ENCODE assay signal across 22 cellular contexts in the genomic region with DNA sequence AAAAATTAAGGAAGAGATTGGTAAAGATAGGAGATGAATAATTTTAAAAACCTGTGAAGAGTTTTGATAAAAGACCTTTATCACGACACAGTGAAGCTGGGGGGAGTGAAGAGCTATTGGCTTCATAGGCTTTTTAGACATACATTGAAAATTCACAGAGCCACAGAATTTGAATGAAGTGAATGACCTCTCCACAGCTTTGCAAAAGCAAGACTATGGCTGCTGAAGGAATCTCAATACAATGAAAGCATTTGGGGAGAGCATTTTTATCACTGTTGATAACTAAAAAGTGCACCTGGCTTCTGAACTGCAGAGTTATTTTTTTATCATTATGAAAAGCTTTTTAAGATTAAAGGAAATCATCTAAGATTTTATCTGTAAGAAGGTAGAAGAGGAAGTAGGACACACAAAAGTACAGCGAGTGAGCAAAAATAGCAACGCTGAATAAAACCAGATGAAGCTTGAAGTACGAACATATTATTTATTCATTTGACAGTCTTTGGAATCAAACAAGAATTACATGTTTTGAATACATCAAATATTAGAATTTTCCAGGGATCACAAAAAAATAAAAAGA.
A peak's percentile ranks its signal among the peaks of the same experiment; 100 is the strongest.
DNase-seq lines count a peak whose midpoint lies in the region; ATAC-seq and TF ChIP-seq lines count a peak whose summit lies in the region.
"Had no signal": no experiment of that assay in that cellular context is flagged by ENCODE, and none has a peak within 500 bp of the region (broad histone marks: within the 10 kb centered on the region; RNA-seq: fewer than 3 reads in every experiment).

No MANE protein-coding gene starts in this region.

- no TSS peak for BruUV-seq in Panc1 (replicated peaks; lab: Mats Ljungman, UMichigan)

- H3K79me1 ChIP-seq in neuronal stem cell (ENCODE audit: low read depth, low read length), result no peaks in the 10 kb centered on the region

- no peak overlapping the region for H2BK12ac ChIP-seq in neuronal stem cell (ENCODE audit: low read length)

- H3K36me3 ChIP-seq in Panc1 (ENCODE audit: control insufficient read depth, insufficient read depth, low read length), result no peaks in the 10 kb centered on the region
- no peaks in the 10 kb centered on the region for H3K36me3 ChIP-seq in neuronal stem cell (replicated peaks in 1 of 2; ENCODE audit: control insufficient read depth in 2 of 2, insufficient read depth in 2 of 2, low read length in 2 of 2)
- H3K36me3 ChIP-seq: SJCRH30 had no signal

- no peak overlapping the region for H3K4ac ChIP-seq in neuronal stem cell (ENCODE audit: low read length)

- intact Hi-C loops in Panc1 (cut with micrococcal nuclease; ENCODE audit: unreplicated experiment) (no loop called here), right cardiac atrium (cut with DNase I) (no loop called here)

- H4K8ac ChIP-seq in neuronal stem cell (ENCODE audit: low read depth, low read length), result no peak overlapping the region

- TF ChIP-seq CTCF in Panc1 (IDR thresholded peaks at IDR 0.05), result no peak

- no peak for ATAC-seq in activated T-cell treated with anti-CD3 and anti-CD28 coated beads, Interleukin-2, amount 50 U/mL, for 72 hours (replicated peaks in 1 of 2)
- no peak for ATAC-seq in Panc1
- no peak for ATAC-seq in right cardiac atrium

- POLR2A ChIA-PET in Panc1 (lab: Charles Lee), result no interaction called here

- H3K4me1 ChIP-seq in Panc1 (ENCODE audit: control insufficient read depth, insufficient read depth, low read length), result peaks cover 14% of the 10 kb centered on the region
- H3K4me1 ChIP-seq in neuronal stem cell (ENCODE audit: control insufficient read depth in 2 of 2, insufficient read depth in 1 of 2, low read depth in 1 of 2, low read length in 2 of 2), result peaks cover 0 to 11% of the 10 kb centered on the region in 2 donors
- peaks cover 2% of the 10 kb centered on the region for H3K4me1 ChIP-seq in right cardiac atrium (ENCODE audit: control insufficient read depth, insufficient read depth, low read length)

- CTCF ChIA-PET in Panc1 (lab: Charles Lee), result no interaction called here

- no peak overlapping the region for H3K14ac ChIP-seq in neuronal stem cell (ENCODE audit: low read length)

- H3K27me3 ChIP-seq in Panc1 (ENCODE audit: control insufficient read depth, insufficient read depth, low read length), result no peaks in the 10 kb centered on the region
- no peaks in the 10 kb centered on the region for H3K27me3 ChIP-seq in neuronal stem cell (ENCODE audit: control insufficient read depth in 3 of 3, insufficient read depth in 3 of 3, low read depth in 1 of 3, low read length in 3 of 3)
- no peaks in the 10 kb centered on the region for H3K27me3 ChIP-seq in right cardiac atrium (ENCODE audit: control insufficient read depth, insufficient read depth)
- H3K27me3 ChIP-seq: SJCRH30 had no signal

- H3K9me3 ChIP-seq in Panc1 (ENCODE audit: control insufficient read depth, insufficient read depth, low read depth, low read length) (no peaks in the 10 kb centered on the region), neuronal stem cell (replicated peaks in 1 of 2; ENCODE audit: control insufficient read depth in 2 of 2, insufficient read depth in 1 of 2, low read depth in 1 of 2, low read length in 2 of 2) (peaks cover 0 to 12% of the 10 kb centered on the region in 2 donors), right cardiac atrium (ENCODE audit: control insufficient read depth, low read length) (no peaks in the 10 kb centered on the region)
- H3K9me3 ChIP-seq: SJCRH30 had no signal

- H2AK5ac ChIP-seq in neuronal stem cell (ENCODE audit: low read depth, low read length), result no peak overlapping the region

- no peak overlapping the region for H3K23ac ChIP-seq in neuronal stem cell (ENCODE audit: low read depth, low read length, poor library complexity)

- H3K36me3 Mint-ChIP-seq in activated T-cell treated with anti-CD3 and anti-CD28 coated beads, Interleukin-2, amount 50 U/mL, for 72 hours (ENCODE audit: insufficient read depth in 2 of 2), result no peaks in the 10 kb centered on the region

- no peak overlapping the region for H2BK5ac ChIP-seq in neuronal stem cell (ENCODE audit: low read length)

- H3K27me3 Mint-ChIP-seq in activated T-cell treated with anti-CD3 and anti-CD28 coated beads, Interleukin-2, amount 50 U/mL, for 72 hours (ENCODE audit: low read depth), result no peaks in the 10 kb centered on the region

- H4K91ac ChIP-seq in neuronal stem cell (ENCODE audit: low read depth, low read length, poor library complexity), result no peak overlapping the region

- in situ Hi-C loops in Panc1 (cut with HindIII; ENCODE audit: low pct_unique_long_range_greater_than_20kb, low sequenced_read_pairs), result no loop called here

- WGBS in neuronal stem cell (ENCODE audit: extremely low coverage in 2 of 2, insufficient read length in 2 of 2, insufficient replicate concordance in 1 of 2), 2 donors, result no CpG with 5 or more reads among the region's 4 CpGs
- WGBS in right cardiac atrium, result 66% methylated on average over 4 of the region's 4 CpGs

- H3K27ac ChIP-seq in Panc1 (ENCODE audit: low read length) (peak overlapping the region; percentile 34; the same call in 1 of the 2 replicates), neuronal stem cell (replicated peaks; ENCODE audit: low read length) (no peak overlapping the region), right cardiac atrium (ENCODE audit: low read length) (no peak overlapping the region)
- H3K27ac ChIP-seq: C4-2B, SJCRH30 had no signal

- no peak overlapping the region for H3K18ac ChIP-seq in neuronal stem cell (ENCODE audit: low read length)

- peak overlapping the region; percentile 52 for H2AFZ ChIP-seq in neuronal stem cell (ENCODE audit: low read length)

- no peak overlapping the region for H3K9ac ChIP-seq in neuronal stem cell (ENCODE audit: low read depth, low read length, poor library complexity)

- no peak overlapping the region for H3K4me2 ChIP-seq in neuronal stem cell (ENCODE audit: insufficient read depth, low read length, poor library complexity, severe bottlenecking)

- H3K4me3 Mint-ChIP-seq in activated T-cell treated with anti-CD3 and anti-CD28 coated beads, Interleukin-2, amount 50 U/mL, for 72 hours, result peak overlapping the region in 1 of 2 donors; percentile 44

- H3K9me3 Mint-ChIP-seq in activated T-cell treated with anti-CD3 and anti-CD28 coated beads, Interleukin-2, amount 50 U/mL, for 72 hours, result peaks cover 4% of the 10 kb centered on the region in 2 donors

- H3K27ac Mint-ChIP-seq in activated T-cell treated with anti-CD3 and anti-CD28 coated beads, Interleukin-2, amount 50 U/mL, for 72 hours, result peak overlapping the region; percentile 46

- no peak overlapping the region for H2BK15ac ChIP-seq in neuronal stem cell (ENCODE audit: low read length)

- H3K4me1 Mint-ChIP-seq in activated T-cell treated with anti-CD3 and anti-CD28 coated beads, Interleukin-2, amount 50 U/mL, for 72 hours (ENCODE audit: low read depth), result peaks cover 22% of the 10 kb centered on the region

- no peak overlapping the region for H3K4me3 ChIP-seq in Panc1 (ENCODE audit: low read depth in 2 of 2, low read length in 2 of 2)
- H3K4me3 ChIP-seq in neuronal stem cell (ENCODE audit: low read length in 2 of 2), result no peak overlapping the region
- no peak overlapping the region for H3K4me3 ChIP-seq in right cardiac atrium (ENCODE audit: low read length)
- H3K4me3 ChIP-seq: SJCRH30 had no signal

- no peak overlapping the region for H2BK120ac ChIP-seq in neuronal stem cell (ENCODE audit: low read depth, low read length)

- no peak for DNase-seq in activated T-cell treated with anti-CD3 and anti-CD28 coated beads, Interleukin-2, amount 50 U/mL, for 72 hours
- DNase-seq in activated T-cell treated with anti-CD3 and anti-CD28 coated beads for 4 hours, result no peak
- DNase-seq in Panc1 (ENCODE audit: low read depth, low spot score), result no peak
- peak; percentile 14 for DNase-seq in central memory CD4-positive, alpha-beta T cell
- no peak for DNase-seq in neuronal stem cell (ENCODE audit: low spot score)
- no peak for DNase-seq in right cardiac atrium
- DNase-seq in stimulated activated naive CD4-positive, alpha-beta T cell treated with Interleukin-2 at 50 U/mL for 16 hours (lab: John Stamatoyannopoulos, UW), result no peak
- no peak for DNase-seq in NOMO-1 treated with dmso at 0.1 percent for 144 hours (lab: John Stamatoyannopoulos, UW; ENCODE audit: unreplicated experiment)
- DNase-seq: AML-193; COR-L47; DMS 273 treated with DMSO at 0.1 percent for 48 hours; GOT3; KG1; NCI-H1105; NCI-H146; NCI-H2029 treated with DMSO at 0.1 percent for 48 hours; NCI-H345; NCI-H524; NCI-H774; NK-92 treated with Interleukin-12 subunit alpha and Interleukin-12 subunit beta, amount 100 ng/mL, for 24 hours; SJCRH30 had no signal
